In genomic region chr6:92888316-92888715, GRCh38 we compare ENCODE assay signal across 23 cellular contexts.
"Had no signal": no experiment of that assay in that cellular context is flagged by ENCODE, and none has a peak within 500 bp of the region (broad histone marks: within the 10 kb centered on the region; RNA-seq: fewer than 3 reads in every experiment).

No MANE protein-coding gene starts in this region.

- H3K27me3 ChIP-seq: esophagus muscularis mucosa, foreskin keratinocyte, gastroesophageal sphincter, heart left ventricle, hepatocyte, neural progenitor cell, right atrium auricular region, sigmoid colon, stomach, thyroid gland, vagina had no signal

- H3K4me1 ChIP-seq: foreskin keratinocyte, heart left ventricle, neural progenitor cell, parathyroid adenoma, prostate gland, right atrium auricular region, stomach, thyroid gland, vagina had no signal

- H3K36me3 ChIP-seq: esophagus muscularis mucosa, gastroesophageal sphincter, heart left ventricle, neural progenitor cell, prostate gland, right atrium auricular region, sigmoid colon, stomach, thyroid gland, vagina had no signal

- H3K9me3 ChIP-seq: prostate gland, thyroid gland, vagina had no signal

- DNase-seq: effector memory CD4-positive, alpha-beta T cell; foreskin keratinocyte; heart left ventricle; kidney; mesenchymal stem cell; mucosa of descending colon; naive B cell; sigmoid colon; stimulated activated CD4-positive, alpha-beta T cell treated with anti-CD3 and anti-CD28 coated beads, Interleukin-2, amount 100 ng/mL, for 24 hours; stimulated activated CD4-positive, alpha-beta T cell treated with anti-CD3 and anti-CD28 coated beads, Interleukin-4, amount 100 ng/mL, for 24 hours; stimulated activated naive CD4-positive, alpha-beta T cell treated with Interleukin-2 at 50 U/mL for 16 hours; stomach; thyroid gland had no signal

- H3K27ac ChIP-seq: esophagus muscularis mucosa, foreskin keratinocyte, gastroesophageal sphincter, heart left ventricle, hepatocyte, neural progenitor cell, parathyroid adenoma, prostate gland, right atrium auricular region, sigmoid colon, stomach, thyroid gland, vagina had no signal

- H3K4me3 ChIP-seq: esophagus muscularis mucosa, gastroesophageal sphincter, heart left ventricle, hepatocyte, mucosa of descending colon, neural progenitor cell, prostate gland, right atrium auricular region, sigmoid colon, stomach, thyroid gland, vagina had no signal

- ATAC-seq: foreskin keratinocyte; gastroesophageal sphincter; heart left ventricle; left lobe of liver; mucosa of descending colon; stimulated activated effector memory CD8-positive, alpha-beta T cell treated with anti-CD3 and anti-CD28 coated beads, Interleukin-12 subunit alpha, Interleukin-12 subunit beta, amount 100 ng/mL, for 72 hours had no signal
